ENCODE assay signal across 15 cellular contexts in genomic region chr2:96509847-96510230, GRCh38. TPM values are rescaled to one million over a fixed set of nuclear protein-coding genes. Genes with fewer than 3 reads are reported as not detected.
A peak's percentile ranks its signal among the peaks of the same experiment; 100 is the strongest.
DNase-seq lines count a peak whose midpoint lies in the region; ATAC-seq and TF ChIP-seq lines count a peak whose summit lies in the region.
"Had no signal": no experiment of that assay in that cellular context is flagged by ENCODE, and none has a peak within 500 bp of the region (broad histone marks: within the 10 kb centered on the region; RNA-seq: fewer than 3 reads in every experiment).

No MANE protein-coding gene starts in this region.

- no peak overlapping the region for H4K8ac ChIP-seq in H9 (replicated peaks; ENCODE audit: insufficient read length, low read depth, low read length)

- no peak overlapping the region for H2BK15ac ChIP-seq in H9 (ENCODE audit: low read depth, low read length)

- H3K4me3 ChIP-seq in OCI-LY1 (ENCODE audit: low read depth, low read length, poor library complexity, severe bottlenecking), result peak overlapping the region; percentile 18
- H3K4me3 ChIP-seq in iPS DF 6.9 (ENCODE audit: low read length), result peak overlapping the region; percentile 12; the same call in 1 of the 2 replicates
- peak overlapping the region in 1 of 4 donors; percentile 16 for H3K4me3 ChIP-seq in gastrocnemius medialis
- H3K4me3 ChIP-seq: SJCRH30, upper lobe of right lung had no signal

- no peaks in the 10 kb centered on the region for H3F3A ChIP-seq in OCI-LY1 (ENCODE audit: insufficient read depth, low read length)

- peak overlapping the region; percentile 34 to 44; a peak in 4 of 5 replicates for H3K4me3 Mint-ChIP-seq in H9
- H3K4me3 Mint-ChIP-seq: central memory CD8-positive, alpha-beta T cell; HFFc6; stimulated activated naive CD8-positive, alpha-beta T cell treated with anti-CD3 and anti-CD28 coated beads, Interleukin-15, amount 100 ng/mL, for 72 hours had no signal

- H4K20me1 ChIP-seq in H9 (ENCODE audit: control insufficient read depth, insufficient read depth, insufficient read length) (no peaks in the 10 kb centered on the region), OCI-LY1 (ENCODE audit: insufficient read depth, low read length) (no peaks in the 10 kb centered on the region)

- no peaks in the 10 kb centered on the region for H3K36me3 ChIP-seq in OCI-LY1 (ENCODE audit: insufficient read depth, low read length)
- no peaks in the 10 kb centered on the region for H3K36me3 ChIP-seq in iPS DF 6.9 (ENCODE audit: control insufficient read depth, insufficient read depth, low read length)
- H3K36me3 ChIP-seq in gastrocnemius medialis, result no peaks in the 10 kb centered on the region
- H3K36me3 ChIP-seq: SJCRH30, upper lobe of right lung had no signal

- H3K18ac ChIP-seq in H9 (ENCODE audit: insufficient read length, low read depth, low read length), result no peak overlapping the region

- no peaks in the 10 kb centered on the region; a peak in 1 of 7 replicates for H3K36me3 Mint-ChIP-seq in H9 (ENCODE audit: insufficient read depth in 1 of 3, low read depth in 3 of 3)

- H2BK12ac ChIP-seq in H9 (ENCODE audit: insufficient read length, low read depth, low read length), result no peak overlapping the region

- H2AFZ ChIP-seq in H9 (ENCODE audit: low read length), result no peak overlapping the region
- H2AFZ ChIP-seq in OCI-LY1 (ENCODE audit: low read length), result no peak overlapping the region

- H3K4me2 ChIP-seq in H9 (ENCODE audit: insufficient read depth, insufficient read length, low read length) (peak overlapping the region; percentile 13), OCI-LY1 (ENCODE audit: low read length) (peak overlapping the region; percentile 60)

- in situ Hi-C loops in gastrocnemius medialis (cut with MboI; ENCODE audit: low sequenced_read_pairs in 4 of 4), result loop anchor here (5.0 to 25.0 kb wide), 5 partner anchors 98 to 498 kb away; partner anchors contain the start of genes SNRNP200 (in 2 of the 4), ASTL (in 1 of the 4) and DUSP2 (in 1 of the 4)

- H3K27ac ChIP-seq in H9 (ENCODE audit: insufficient read length, low read depth, low read length) (no peak overlapping the region), OCI-LY1 (ENCODE audit: low read depth, low read length, poor library complexity, severe bottlenecking) (no peak overlapping the region), iPS DF 6.9 (ENCODE audit: low read length) (no peak overlapping the region), gastrocnemius medialis (peak overlapping the region in 3 of 4 donors; percentile 23 to 56 (median 50))
- H3K27ac ChIP-seq: SJCRH30, upper lobe of right lung had no signal

- no peak overlapping the region for H2BK120ac ChIP-seq in H9 (ENCODE audit: low read depth, low read length, poor library complexity, severe bottlenecking)

- no peak overlapping the region for H4K5ac ChIP-seq in H9 (ENCODE audit: insufficient read length, low read depth, low read length)

- intact Hi-C loops in gastrocnemius medialis (cut with DNase I; ENCODE audit: low total_unique reads), result loop anchor here (1.0 to 10.0 kb wide), 6 partner anchors 39 to 485 kb away; partner anchors contain the start of genes ASTL and SNRNP200

- no peak for TF ChIP-seq CTCF in H9 (conservative IDR thresholded peaks at IDR 0.05)
- no peak for TF ChIP-seq CTCF in OCI-LY1 (IDR thresholded peaks at IDR 0.05; ENCODE audit: low read length)
- no peak for TF ChIP-seq CTCF in gastrocnemius medialis (IDR thresholded peaks at IDR 0.05 in 4 of 5, conservative IDR thresholded peaks at IDR 0.05 in 1 of 5)

- H3K4me1 Mint-ChIP-seq in H9, result peaks cover 19 to 23% of the 10 kb centered on the region in 2 experiments

- no peak overlapping the region for H3T11ph ChIP-seq in H9 (ENCODE audit: low read length)

- no peak overlapping the region for H3K14ac ChIP-seq in H9 (ENCODE audit: insufficient read depth, low read length)

- no peak overlapping the region for H4K91ac ChIP-seq in H9 (ENCODE audit: insufficient read length, low read depth, low read length)

- no peak overlapping the region for H3K4ac ChIP-seq in H9 (ENCODE audit: low read depth, low read length)

- H3K79me1 ChIP-seq in H9 (ENCODE audit: insufficient read depth, low read depth, low read length, poor library complexity, severe bottlenecking), result no peaks in the 10 kb centered on the region

- H2AK5ac ChIP-seq in H9 (ENCODE audit: insufficient read length, low read length), result no peak overlapping the region

- H2BK20ac ChIP-seq in H9 (ENCODE audit: low read depth, low read length, poor library complexity, severe bottlenecking), result no peak overlapping the region

- no peaks in the 10 kb centered on the region for H3K9me2 ChIP-seq in OCI-LY1 (ENCODE audit: low read depth, low read length)

- H3K27ac Mint-ChIP-seq in H9, result no peak overlapping the region

- H3K23ac ChIP-seq in H9 (ENCODE audit: insufficient read length, low read depth, low read length), result no peak overlapping the region

- H3K23me2 ChIP-seq in H9 (ENCODE audit: insufficient read length, low read depth, low read length, poor library complexity, severe bottlenecking), result no peaks in the 10 kb centered on the region

- H3K27me3 ChIP-seq in H9 (ENCODE audit: insufficient read depth, low read length) (no peaks in the 10 kb centered on the region; the same call in 1 of the 2 replicates), OCI-LY1 (ENCODE audit: insufficient read depth, low read length) (no peaks in the 10 kb centered on the region), iPS DF 6.9 (ENCODE audit: control insufficient read depth, insufficient read depth, low read length) (peaks cover 2% of the 10 kb centered on the region; the same call in 1 of the 2 replicates), gastrocnemius medialis (no peaks in the 10 kb centered on the region)
- H3K27me3 ChIP-seq: SJCRH30, upper lobe of right lung had no signal

- no peak overlapping the region for H3K9ac ChIP-seq in H9 (ENCODE audit: extremely low read depth, insufficient read length, low read length)
- H3K9ac ChIP-seq in OCI-LY1 (ENCODE audit: low read length), result no peak overlapping the region; the same call in 1 of the 2 replicates

- H2BK5ac ChIP-seq in H9 (ENCODE audit: insufficient read length, low read length), result no peak overlapping the region

- no peak overlapping the region for H3K56ac ChIP-seq in H9 (ENCODE audit: insufficient read length, low read depth, low read length)

- no peak for TF ChIP-seq POLR2A in gastrocnemius medialis (IDR thresholded peaks at IDR 0.05)

- H3K4me1 ChIP-seq in H9 (ENCODE audit: insufficient read depth, low read length), result no peaks in the 10 kb centered on the region
- H3K4me1 ChIP-seq in OCI-LY1 (ENCODE audit: insufficient read depth, low read length, severe bottlenecking), result peaks cover 16% of the 10 kb centered on the region
- H3K4me1 ChIP-seq in iPS DF 6.9 (ENCODE audit: control insufficient read depth, insufficient read depth, low read length), result peaks cover 1% of the 10 kb centered on the region; the same call in 1 of the 2 replicates
- H3K4me1 ChIP-seq in gastrocnemius medialis, result peaks cover 31% of the 10 kb centered on the region in 2 donors
- H3K4me1 ChIP-seq: SJCRH30 had no signal

- ATAC-seq in gastrocnemius medialis (no peak), GM18909 (IDR thresholded peaks at IDR 0.05; ENCODE audit: poor library complexity, unreplicated experiment) (no peak)

- DNase-seq in H9 (no peak), iPS DF 6.9 (ENCODE audit: low read depth, low spot score) (no peak), gastrocnemius medialis (no peak), anterior cingulate cortex (lab: John Stamatoyannopoulos, UW) (no peak)
- no peak for DNase-seq in activated CD4-positive, alpha-beta T cell treated with anti-CD3 and anti-CD28 coated beads for 4 hours

- H3K9me3 ChIP-seq in H9 (ENCODE audit: control insufficient read depth, low read depth, low read length) (no peaks in the 10 kb centered on the region), OCI-LY1 (ENCODE audit: low read length) (no peaks in the 10 kb centered on the region), iPS DF 6.9 (ENCODE audit: control insufficient read depth, insufficient read depth, low read length) (no peaks in the 10 kb centered on the region), gastrocnemius medialis (no peaks in the 10 kb centered on the region)
- H3K9me3 ChIP-seq: SJCRH30, upper lobe of right lung had no signal

- no CpG with 5 or more reads among the region's 11 CpGs for WGBS in H9 (ENCODE audit: extremely low coverage, insufficient read length, low lambda C conversion rate)
- no CpG with 5 or more reads among the region's 11 CpGs for WGBS in iPS DF 6.9 (ENCODE audit: insufficient coverage, insufficient read length)

- H3K79me2 ChIP-seq in H9 (ENCODE audit: insufficient read depth, low read length) (no peaks in the 10 kb centered on the region), OCI-LY1 (ENCODE audit: insufficient read depth, low read length) (no peaks in the 10 kb centered on the region)

- no peaks in the 10 kb centered on the region; a peak in 1 of 5 replicates for H3K9me3 Mint-ChIP-seq in H9
- H3K9me3 Mint-ChIP-seq: central memory CD8-positive, alpha-beta T cell; HFFc6; nephron; stimulated activated naive CD8-positive, alpha-beta T cell treated with anti-CD3 and anti-CD28 coated beads, Interleukin-15, amount 100 ng/mL, for 72 hours had no signal

- peaks cover 46% of the 10 kb centered on the region for H3K27me3 Mint-ChIP-seq in H9 (ENCODE audit: low read depth)
- H3K27me3 Mint-ChIP-seq: central memory CD8-positive, alpha-beta T cell had no signal

RNA-seq across cellular contexts. Expression of gene NEURL3, which starts 4.7 kb away (rescaled TPM):
- total RNA-seq in H9 (2021) (not detected in 2 replicates), gastrocnemius medialis (not detected)
- total RNA-seq: HFFc6, IMR-90, pulmonary artery endothelial cell, SJCRH30 had no signal

RNA-seq across cellular contexts. Expression of gene ARID5A, which starts 26.7 kb away (rescaled TPM):
- total RNA-seq in H9 (2021) (3.8 and 4.5 TPM in 2 replicates), gastrocnemius medialis (100 to 1,000 TPM in 1 of 4 donors, 10 to 100 TPM in 1, 1 to 10 TPM in 2; 6.7 to 126 (median 30.5) TPM)

Comparison
In these comparisons a context has a peak if more than half of its experiments do, and no peak if none do; other contexts are left out.
1. H3K27ac ChIP-seq: peak in gastrocnemius medialis (3 of 4); none in H9 (single experiment), OCI-LY1 (single experiment) and iPS DF 6.9 (single experiment).